9 cellular contexts compared by ENCODE assay signal in genomic region chr17:32912218-32912897, GRCh38. TPM values are rescaled to one million over a fixed set of nuclear protein-coding genes. Genes with fewer than 3 reads are reported as not detected.
A peak's percentile ranks its signal among the peaks of the same experiment; 100 is the strongest.
DNase-seq lines count a peak whose midpoint lies in the region; ATAC-seq and TF ChIP-seq lines count a peak whose summit lies in the region.
"Had no signal": no experiment of that assay in that cellular context is flagged by ENCODE, and none has a peak within 500 bp of the region (broad histone marks: within the 10 kb centered on the region; RNA-seq: fewer than 3 reads in every experiment).

No MANE protein-coding gene starts in this region.

- DNase-seq in COR-L47 (lab: John Stamatoyannopoulos, UW) (peak; percentile 8), NCI-H748 (lab: John Stamatoyannopoulos, UW; ENCODE audit: unreplicated experiment) (peak; percentile 80), fibroblast of the aortic adventitia (ENCODE audit: low read depth) (peak; percentile 64), osteoblast (ENCODE audit: insufficient read length, low spot score, missing footprints) (peak; percentile 90), OCI-LY7 (ENCODE audit: low spot score) (no peak)
- no peak for DNase-seq in stimulated activated naive CD8-positive, alpha-beta T cell treated with anti-CD3 and anti-CD28 coated beads, Interleukin-15, Interleukin-2, amounts not matched to agents 100 U/mL and 50 U/mL, for 24 hours
- DNase-seq: activated CD4-positive, alpha-beta T cell treated with anti-CD3 and anti-CD28 coated beads for 4 hours had no signal

- no peaks in the 10 kb centered on the region for H3K9me2 ChIP-seq in OCI-LY7 (ENCODE audit: insufficient read depth, low read length)

- no peaks in the 10 kb centered on the region for H3K9me3 ChIP-seq in osteoblast (ENCODE audit: low read depth, low read length)
- H3K9me3 ChIP-seq in OCI-LY7 (ENCODE audit: low read length), result no peaks in the 10 kb centered on the region

- CTCF ChIA-PET in OCI-LY7 (lab: Charles Lee; ENCODE audit: unreplicated experiment), result no interaction called here

- ATAC-seq in GM21515 (IDR thresholded peaks at IDR 0.05; ENCODE audit: unreplicated experiment) (no peak), GM21381 (IDR thresholded peaks at IDR 0.05; ENCODE audit: unreplicated experiment) (no peak)
- no peak for ATAC-seq in stimulated activated naive CD8-positive, alpha-beta T cell treated with anti-CD3 and anti-CD28 coated beads, Interleukin-15, Interleukin-2, amounts not matched to agents 100 U/mL and 50 U/mL, for 24 hours

- H2AFZ ChIP-seq in osteoblast (ENCODE audit: low read length), result peak overlapping the region; percentile 94
- H2AFZ ChIP-seq in OCI-LY7 (ENCODE audit: low read length), result no peak overlapping the region

- H3K4me3 ChIP-seq in fibroblast of the aortic adventitia (ENCODE audit: low read depth, low read length), result no peak overlapping the region
- peak overlapping the region; percentile 50 for H3K4me3 ChIP-seq in osteoblast (ENCODE audit: insufficient read depth, low read length)
- no peak overlapping the region for H3K4me3 ChIP-seq in OCI-LY7 (ENCODE audit: low read depth, low read length, poor library complexity, severe bottlenecking)

- H3K4me2 ChIP-seq in osteoblast (ENCODE audit: insufficient read depth, low read length) (peak overlapping the region; percentile 86), OCI-LY7 (ENCODE audit: low read length) (no peak overlapping the region)

- peaks cover 10% of the 10 kb centered on the region for H3K4me1 ChIP-seq in osteoblast (ENCODE audit: insufficient read depth, low read length)
- no peaks in the 10 kb centered on the region for H3K4me1 ChIP-seq in OCI-LY7 (ENCODE audit: insufficient read depth, low read length, poor library complexity, severe bottlenecking)

- intact Hi-C loops in OCI-LY7 (cut with micrococcal nuclease; ENCODE audit: unreplicated experiment), result no loop called here

- H4K20me1 ChIP-seq in osteoblast (ENCODE audit: insufficient read depth, low read length) (no peaks in the 10 kb centered on the region), OCI-LY7 (ENCODE audit: insufficient read depth, low read length) (no peaks in the 10 kb centered on the region)

- no peaks in the 10 kb centered on the region for H3K36me3 ChIP-seq in osteoblast (ENCODE audit: insufficient read depth, low read length)
- H3K36me3 ChIP-seq in OCI-LY7 (ENCODE audit: insufficient read depth, low read length), result no peaks in the 10 kb centered on the region

- H3K27ac ChIP-seq in osteoblast (ENCODE audit: low read depth, low read length) (no peak overlapping the region), OCI-LY7 (ENCODE audit: low read depth, low read length, poor library complexity, severe bottlenecking) (no peak overlapping the region)

- TF ChIP-seq CTCF in fibroblast of the aortic adventitia (IDR thresholded peaks at IDR 0.05; ENCODE audit: insufficient read depth, low read length), result no peak
- TF ChIP-seq CTCF in osteoblast (IDR thresholded peaks at IDR 0.05; ENCODE audit: extremely low read depth, low read depth, low read length), result no peak
- no peak for TF ChIP-seq CTCF in OCI-LY7 (conservative IDR thresholded peaks at IDR 0.05; ENCODE audit: low read length)

- H3K79me2 ChIP-seq in osteoblast (ENCODE audit: insufficient read depth, low read length) (no peaks in the 10 kb centered on the region), OCI-LY7 (ENCODE audit: insufficient read depth, low read depth, low read length) (no peaks in the 10 kb centered on the region)

- H3K27me3 ChIP-seq in osteoblast (ENCODE audit: insufficient read depth, low read length), result no peaks in the 10 kb centered on the region

- POLR2A ChIA-PET in OCI-LY7 (lab: Charles Lee), result no interaction called here

- no TSS peak for BruUV-seq in OCI-LY7 (replicated peaks; lab: Mats Ljungman, UMichigan)

RNA-seq across cellular contexts. Expression of gene TMEM98, which starts 15.6 kb away (rescaled TPM):
- total RNA-seq in fibroblast of the aortic adventitia (ENCODE audit: low replicate concordance) (95.5 and 232 TPM in 2 replicates), osteoblast (103 and 121 TPM in 2 replicates), OCI-LY7 (2022) (not detected in 2 replicates)
- total RNA-seq in OCI-LY7 (2014; rRNA removed; shearing (Covaris generic)), result not detected in 2 replicates

RNA-seq across cellular contexts. Expression of gene MYO1D, which starts 35.4 kb away (rescaled TPM):
- total RNA-seq in fibroblast of the aortic adventitia (ENCODE audit: low replicate concordance), result 45.1 and 94.0 TPM in 2 replicates
- 130 and 160 TPM in 2 replicates for total RNA-seq in osteoblast
- 0.09 TPM in 1 of 2 replicates, not detected in the other for total RNA-seq in OCI-LY7 (2014; rRNA removed; shearing (Covaris generic))
- 0.20 and 0.89 TPM in 2 replicates for total RNA-seq in OCI-LY7 (2022)

Comparison
In these comparisons a context has a peak if more than half of its experiments do, and no peak if none do; other contexts are left out.
1. DNase-seq: peak in COR-L47 (single experiment), NCI-H748 (single experiment), fibroblast of the aortic adventitia (single experiment) and osteoblast (single experiment); none in OCI-LY7 (single experiment) and stimulated activated naive CD8-positive, alpha-beta T cell treated with anti-CD3 and anti-CD28 coated beads, Interleukin-15, Interleukin-2, amounts not matched to agents 100 U/mL and 50 U/mL, for 24 hours (single experiment).
2. RNA of gene TMEM98, which starts 15.6 kb away (total RNA-seq): 103 to 121 TPM in osteoblast and 95.5 to 232 TPM in fibroblast of the aortic adventitia; not detected in OCI-LY7; every median in the first group is over 10 times any median in the second.
3. RNA of gene MYO1D, which starts 35.4 kb away (total RNA-seq): 130 to 160 TPM in osteoblast and 45.1 to 94.0 TPM in fibroblast of the aortic adventitia; 0.09 to 0.89 TPM in OCI-LY7; every median in the first group is over 10 times any median in the second.